ENCODE assay signal across 19 cellular contexts in genomic region chr2:240208631-240209211, GRCh38.
DNase-seq lines count a peak whose midpoint lies in the region; ATAC-seq and TF ChIP-seq lines count a peak whose summit lies in the region.
"Had no signal": no experiment of that assay in that cellular context is flagged by ENCODE, and none has a peak within 500 bp of the region (broad histone marks: within the 10 kb centered on the region; RNA-seq: fewer than 3 reads in every experiment).

No MANE protein-coding gene starts in this region.

- H3K4me3 Mint-ChIP-seq in activated naive CD8-positive, alpha-beta T cell treated with anti-CD3 and anti-CD28 coated beads, Interleukin-2, amount 50 U/mL, for 24 hours: no peak overlapping the region
- H3K4me3 Mint-ChIP-seq: CD8-positive, alpha-beta T cell; HFFc6 had no signal

- no peak overlapping the region for H2AFZ ChIP-seq in PC-3 (ENCODE audit: low read length)

- H3K27me3 ChIP-seq in right cardiac atrium (ENCODE audit: control insufficient read depth, insufficient read depth) (no peaks in the 10 kb centered on the region), PC-3 (ENCODE audit: low read length) (no peaks in the 10 kb centered on the region), aorta (ENCODE audit: control insufficient read depth in 1 of 2, insufficient read depth in 2 of 2, low read length in 1 of 2) (no peaks in the 10 kb centered on the region)

- CTCF ChIA-PET in PC-3 (lab: Charles Lee): no interaction called here

- intact Hi-C loops in cardiac septum (cut with DNase I) (no loop called here), right cardiac atrium (cut with DNase I) (no loop called here), PC-3 (cut with micrococcal nuclease) (no loop called here), aorta (cut with DNase I) (no loop called here)

- H3K27ac ChIP-seq in right cardiac atrium (ENCODE audit: low read length) (no peak overlapping the region), PC-3 (ENCODE audit: low read length) (no peak overlapping the region), aorta (ENCODE audit: low read depth in 1 of 2, low read length in 2 of 2) (no peak overlapping the region)

- peaks cover 14% of the 10 kb centered on the region for H3K27me3 Mint-ChIP-seq in activated naive CD8-positive, alpha-beta T cell treated with anti-CD3 and anti-CD28 coated beads, Interleukin-2, amount 50 U/mL, for 24 hours

- H3K4me3 ChIP-seq in right cardiac atrium (ENCODE audit: low read length) (no peak overlapping the region), PC-3 (ENCODE audit: low read length) (no peak overlapping the region), aorta (ENCODE audit: low read length in 2 of 2) (no peak overlapping the region)

- no peak overlapping the region for H3K4me2 ChIP-seq in PC-3 (ENCODE audit: low read length)

- no peaks in the 10 kb centered on the region for H3K9me3 Mint-ChIP-seq in activated naive CD8-positive, alpha-beta T cell treated with anti-CD3 and anti-CD28 coated beads, Interleukin-2, amount 50 U/mL, for 24 hours

- DNase-seq in cardiac septum (ENCODE audit: low spot score) (peak; percentile 66), right cardiac atrium (no peak), PC-3 (peak; percentile 3), mesenteric fat pad (ENCODE audit: low spot score) (peak; percentile 81), aorta (peak; percentile 26 to 67), SW480 (ENCODE audit: low spot score) (no peak), CD1c-positive myeloid dendritic cell (ENCODE audit: extremely low spot score) (no peak)
- no peak for DNase-seq in activated naive CD8-positive, alpha-beta T cell treated with anti-CD3 and anti-CD28 coated beads, Interleukin-2, amount 50 U/mL, for 24 hours
- DNase-seq: AML-193; CD8-positive, alpha-beta T cell; DND-41; GOT3; HFFc6; Kasumi-1; MV-4-11; NCI-H1417 treated with DMSO at 0.1 percent for 48 hours; NCI-H2029; NCI-H2171 treated with DMSO at 0.1 percent for 48 hours; NCI-H510A treated with DMSO at 0.1 percent for 48 hours had no signal

- TF ChIP-seq CTCF in PC-3 (conservative IDR thresholded peaks at IDR 0.05; ENCODE audit: low read depth, low read length): no peak

- 76% methylated on average over 14 of the region's 14 CpGs for WGBS in right cardiac atrium
- WGBS in aorta, 2 donors: 85 to 86% methylated on average over 14 of the region's 14 CpGs

- H3K9ac ChIP-seq in PC-3 (ENCODE audit: low read length): no peak overlapping the region

- H3K9me3 ChIP-seq in right cardiac atrium (ENCODE audit: control insufficient read depth, low read length) (no peaks in the 10 kb centered on the region), PC-3 (ENCODE audit: low read length) (no peaks in the 10 kb centered on the region), aorta (ENCODE audit: control insufficient read depth, low read length) (peaks cover 3% of the 10 kb centered on the region)

- ATAC-seq in right cardiac atrium (no peak), PC-3 (no peak), aorta (ENCODE audit: low FRiP score) (no peak)
- no peak for ATAC-seq in activated naive CD8-positive, alpha-beta T cell treated with anti-CD3 and anti-CD28 coated beads, Interleukin-2, amount 50 U/mL, for 24 hours
- ATAC-seq: CD8-positive, alpha-beta T cell had no signal

- no peaks in the 10 kb centered on the region for H3K9me2 ChIP-seq in PC-3 (replicated peaks; ENCODE audit: low read length)

- no TSS peak for BruUV-seq in PC-3 (replicated peaks; lab: Mats Ljungman, UMichigan)

- H3K27ac Mint-ChIP-seq in activated naive CD8-positive, alpha-beta T cell treated with anti-CD3 and anti-CD28 coated beads, Interleukin-2, amount 50 U/mL, for 24 hours: no peak overlapping the region
- H3K27ac Mint-ChIP-seq: CD8-positive, alpha-beta T cell; HFFc6 had no signal

- peaks cover 12% of the 10 kb centered on the region for H3K4me1 Mint-ChIP-seq in activated naive CD8-positive, alpha-beta T cell treated with anti-CD3 and anti-CD28 coated beads, Interleukin-2, amount 50 U/mL, for 24 hours

- POLR2A ChIA-PET in PC-3 (lab: Charles Lee; ENCODE audit: unreplicated experiment): no interaction called here

- H3F3A ChIP-seq in PC-3 (ENCODE audit: low read length, unreplicated experiment): no peaks in the 10 kb centered on the region

- H3K36me3 Mint-ChIP-seq in activated naive CD8-positive, alpha-beta T cell treated with anti-CD3 and anti-CD28 coated beads, Interleukin-2, amount 50 U/mL, for 24 hours (ENCODE audit: low read depth): no peaks in the 10 kb centered on the region
- H3K36me3 Mint-ChIP-seq: CD8-positive, alpha-beta T cell had no signal

- H3K36me3 ChIP-seq in PC-3 (ENCODE audit: low read depth, low read length): no peaks in the 10 kb centered on the region
- no peaks in the 10 kb centered on the region for H3K36me3 ChIP-seq in aorta (ENCODE audit: control insufficient read depth in 1 of 2, insufficient read depth in 2 of 2, low read length in 1 of 2)

- H3K4me1 ChIP-seq in right cardiac atrium (ENCODE audit: control insufficient read depth, insufficient read depth, low read length): no peaks in the 10 kb centered on the region
- peaks cover 16% of the 10 kb centered on the region for H3K4me1 ChIP-seq in PC-3 (ENCODE audit: insufficient read depth, low read length)
- H3K4me1 ChIP-seq in aorta (ENCODE audit: control insufficient read depth in 1 of 2, insufficient read depth in 2 of 2, low read length in 2 of 2): no peaks in the 10 kb centered on the region

- H4K20me1 ChIP-seq in PC-3 (ENCODE audit: low read length): no peaks in the 10 kb centered on the region

- no peaks in the 10 kb centered on the region for H3K79me2 ChIP-seq in PC-3 (ENCODE audit: low read length)

Comparison
In these comparisons a context has a peak if more than half of its experiments do, and no peak if none do; other contexts are left out.
1. DNase-seq: peak in cardiac septum (single experiment), PC-3 (single experiment), mesenteric fat pad (single experiment) and aorta (2 of 2); none in right cardiac atrium (0 of 3), SW480 (single experiment), CD1c-positive myeloid dendritic cell (single experiment) and activated naive CD8-positive, alpha-beta T cell treated with anti-CD3 and anti-CD28 coated beads, Interleukin-2, amount 50 U/mL, for 24 hours (single experiment).